In the genomic region with DNA sequence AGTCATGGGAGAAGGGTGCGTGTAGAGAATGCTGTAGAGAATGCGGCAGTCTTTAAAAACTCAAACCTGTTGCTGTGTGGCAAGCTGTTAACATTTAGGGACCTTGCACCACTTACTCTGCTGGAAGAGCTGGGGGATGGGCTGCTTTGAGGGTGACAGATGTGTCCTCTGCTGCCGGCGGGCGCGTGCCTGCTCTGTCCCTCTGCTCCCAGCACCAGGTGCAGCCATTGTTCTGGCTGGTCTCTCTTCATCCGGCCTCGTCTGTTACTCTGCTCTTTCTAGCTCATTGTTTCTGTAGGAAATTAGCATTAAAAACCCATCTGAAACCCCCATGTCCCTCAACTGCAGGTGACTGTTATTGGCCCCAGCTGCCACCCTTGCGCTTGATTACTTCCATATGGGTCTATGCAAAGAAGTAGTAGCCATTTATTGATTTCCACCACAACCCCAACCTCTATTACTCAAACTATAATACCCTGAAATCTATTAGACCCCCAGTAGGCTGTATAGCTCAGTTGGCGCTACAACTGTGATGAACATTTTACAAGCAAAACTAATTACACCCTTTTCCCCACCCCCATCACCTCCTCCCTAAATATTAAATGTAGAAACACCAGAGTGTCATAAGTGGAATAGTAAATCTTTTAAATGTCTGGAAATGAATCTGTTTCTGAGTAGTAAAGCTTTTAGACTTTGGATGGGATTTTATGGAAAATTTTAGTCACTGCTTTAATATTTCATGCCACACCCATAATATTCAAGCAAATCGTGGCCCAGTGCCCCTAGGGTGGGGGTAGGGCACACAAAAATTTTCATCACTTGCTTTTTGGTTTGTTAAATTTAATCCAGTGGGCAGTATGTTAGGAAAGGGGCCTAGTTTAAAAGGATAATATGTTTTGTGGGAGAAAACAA, we compare ENCODE assay signal across 8 cellular contexts.
DNase-seq lines count a peak whose midpoint lies in the region; ATAC-seq and TF ChIP-seq lines count a peak whose summit lies in the region.

No MANE protein-coding gene starts in this region.

- H3K36me3 Mint-ChIP-seq in activated naive CD8-positive, alpha-beta T cell treated with anti-CD3 and anti-CD28 coated beads for 36 hours = no peaks in the 10 kb centered on the region
- H3K36me3 Mint-ChIP-seq in activated naive CD8-positive, alpha-beta T cell treated with anti-CD3 and anti-CD28 coated beads, Interleukin-2, amount 50 U/mL, for 24 hours (ENCODE audit: low read depth) = no peaks in the 10 kb centered on the region

- WGBS in upper lobe of left lung, 2 donors = 68 to 78% methylated on average over 11 of the region's 11 CpGs

- no peak for TF ChIP-seq EP300 in upper lobe of left lung (IDR thresholded peaks at IDR 0.05)

- intact Hi-C loops in uterus (cut with DNase I; ENCODE audit: low total_unique reads) = no loop called here

- peaks cover 26% of the 10 kb centered on the region for H3K4me1 ChIP-seq in iPS-15b (ENCODE audit: control insufficient read depth, insufficient read depth, low read length)
- peaks cover 0 to 20% (median 17%) of the 10 kb centered on the region in 4 donors for H3K4me1 ChIP-seq in upper lobe of left lung
- no peaks in the 10 kb centered on the region for H3K4me1 ChIP-seq in uterus

- DNase-seq in activated naive CD8-positive, alpha-beta T cell treated with anti-CD3 and anti-CD28 coated beads for 36 hours = no peak
- DNase-seq in activated naive CD8-positive, alpha-beta T cell treated with anti-CD3 and anti-CD28 coated beads, Interleukin-2, amount 50 U/mL, for 24 hours = no peak
- DNase-seq in SHP77 treated with DMSO at 0.1 percent for 48 hours (lab: John Stamatoyannopoulos, UW) (peak; percentile 96), upper lobe of left lung (peak in 1 of 2 donors; percentile 33), uterus (no peak)
- DNase-seq in activated CD8-positive, alpha-beta memory T cell treated with anti-CD3 and anti-CD28 coated beads, Interleukin-2, amount 50 U/mL, for 48 hours = no peak
- no peak for DNase-seq in activated CD4-positive, alpha-beta T cell treated with anti-CD3 and anti-CD28 coated beads, Interleukin-2, amount 50 U/mL, for 48 hours

- H3K27ac ChIP-seq in upper lobe of left lung (peak overlapping the region in 3 of 4 donors; percentile 7 to 37 (median 26)), uterus (no peak overlapping the region)

- H3K9me3 ChIP-seq in iPS-15b (ENCODE audit: control insufficient read depth, insufficient read depth, low read length) (no peaks in the 10 kb centered on the region), upper lobe of left lung (no peaks in the 10 kb centered on the region), uterus (no peaks in the 10 kb centered on the region)

- H3K27me3 ChIP-seq in iPS-15b (ENCODE audit: control insufficient read depth, insufficient read depth, low read length) = peaks cover 9% of the 10 kb centered on the region
- H3K27me3 ChIP-seq in upper lobe of left lung = no peaks in the 10 kb centered on the region
- no peaks in the 10 kb centered on the region for H3K27me3 ChIP-seq in uterus

- TF ChIP-seq CTCF in upper lobe of left lung (IDR thresholded peaks at IDR 0.05) = no peak
- no peak for TF ChIP-seq CTCF in uterus (IDR thresholded peaks at IDR 0.05)

- TF ChIP-seq POLR2A in upper lobe of left lung (IDR thresholded peaks at IDR 0.05) (no peak), uterus (IDR thresholded peaks at IDR 0.05) (no peak)

- H3K4me3 ChIP-seq in iPS-15b (ENCODE audit: low read depth, low read length) (peak overlapping the region; percentile 1), upper lobe of left lung (no peak overlapping the region), uterus (no peak overlapping the region)

- no peak overlapping the region for H3K9ac ChIP-seq in iPS-15b (ENCODE audit: low read depth, low read length)

- H3K36me3 ChIP-seq in iPS-15b (ENCODE audit: control insufficient read depth, insufficient read depth, low read length) = no peaks in the 10 kb centered on the region
- no peaks in the 10 kb centered on the region for H3K36me3 ChIP-seq in upper lobe of left lung
- H3K36me3 ChIP-seq in uterus = no peaks in the 10 kb centered on the region

- peaks cover 33% of the 10 kb centered on the region for H3K4me1 Mint-ChIP-seq in activated naive CD8-positive, alpha-beta T cell treated with anti-CD3 and anti-CD28 coated beads for 36 hours
- peaks cover 31% of the 10 kb centered on the region for H3K4me1 Mint-ChIP-seq in activated naive CD8-positive, alpha-beta T cell treated with anti-CD3 and anti-CD28 coated beads, Interleukin-2, amount 50 U/mL, for 24 hours

- H3K27ac Mint-ChIP-seq in activated naive CD8-positive, alpha-beta T cell treated with anti-CD3 and anti-CD28 coated beads for 36 hours = peak overlapping the region; percentile 15
- H3K27ac Mint-ChIP-seq in activated naive CD8-positive, alpha-beta T cell treated with anti-CD3 and anti-CD28 coated beads, Interleukin-2, amount 50 U/mL, for 24 hours = no peak overlapping the region

- no peaks in the 10 kb centered on the region for H3K27me3 Mint-ChIP-seq in activated naive CD8-positive, alpha-beta T cell treated with anti-CD3 and anti-CD28 coated beads for 36 hours
- no peaks in the 10 kb centered on the region for H3K27me3 Mint-ChIP-seq in activated naive CD8-positive, alpha-beta T cell treated with anti-CD3 and anti-CD28 coated beads, Interleukin-2, amount 50 U/mL, for 24 hours

- H3K9me3 Mint-ChIP-seq in activated naive CD8-positive, alpha-beta T cell treated with anti-CD3 and anti-CD28 coated beads for 36 hours = no peaks in the 10 kb centered on the region
- no peaks in the 10 kb centered on the region for H3K9me3 Mint-ChIP-seq in activated naive CD8-positive, alpha-beta T cell treated with anti-CD3 and anti-CD28 coated beads, Interleukin-2, amount 50 U/mL, for 24 hours

- no peak overlapping the region for H3K4me3 Mint-ChIP-seq in activated naive CD8-positive, alpha-beta T cell treated with anti-CD3 and anti-CD28 coated beads for 36 hours
- no peak overlapping the region for H3K4me3 Mint-ChIP-seq in activated naive CD8-positive, alpha-beta T cell treated with anti-CD3 and anti-CD28 coated beads, Interleukin-2, amount 50 U/mL, for 24 hours

- no peak for ATAC-seq in activated naive CD8-positive, alpha-beta T cell treated with anti-CD3 and anti-CD28 coated beads, Interleukin-2, amount 50 U/mL, for 24 hours
- ATAC-seq in upper lobe of left lung (ENCODE audit: low FRiP score in 2 of 2) = peak in 1 of 2 donors; percentile 43

Comparison
In these comparisons a context has a peak if more than half of its experiments do, and no peak if none do; other contexts are left out.
1. H3K27ac ChIP-seq: peak in upper lobe of left lung (3 of 4); none in uterus (0 of 2).